16 cellular contexts compared by ENCODE assay signal in the genomic region with DNA sequence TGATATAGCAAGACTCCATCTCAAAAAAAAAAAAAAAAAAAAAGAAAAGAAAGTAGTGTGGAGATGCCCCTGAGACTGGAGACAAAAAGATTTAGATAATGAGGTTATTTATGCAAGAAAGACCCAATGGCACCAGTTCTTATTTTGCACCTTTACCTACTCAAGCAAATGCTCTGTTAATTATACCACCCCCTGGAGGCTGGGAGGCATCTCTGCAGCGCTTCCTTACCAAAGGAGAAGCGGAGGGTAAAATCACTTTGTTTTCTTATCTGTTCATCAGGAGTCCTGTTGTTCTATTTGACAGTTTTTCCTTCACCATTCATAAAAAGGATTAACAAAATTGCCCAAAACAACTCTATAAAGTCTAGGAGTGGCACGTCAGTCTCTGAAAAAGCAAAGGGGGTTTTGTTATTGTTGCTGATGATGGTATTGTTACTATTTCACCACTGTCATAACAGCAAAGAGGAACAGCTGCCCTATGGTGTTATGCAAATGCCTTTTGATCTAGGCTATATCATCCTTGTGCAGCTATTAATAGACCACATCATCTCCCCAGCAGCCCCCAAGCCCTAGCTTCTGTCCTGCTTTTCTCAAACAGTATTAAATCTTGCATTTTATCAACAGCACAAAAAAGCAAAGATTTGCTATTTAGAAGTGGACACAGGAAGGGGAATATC.
DNase-seq lines count a peak whose midpoint lies in the region; ATAC-seq and TF ChIP-seq lines count a peak whose summit lies in the region.
"Had no signal": no experiment of that assay in that cellular context is flagged by ENCODE, and none has a peak within 500 bp of the region (broad histone marks: within the 10 kb centered on the region; RNA-seq: fewer than 3 reads in every experiment).

No MANE protein-coding gene starts in this region.

- H3K4me1 ChIP-seq in BLaER1 = peaks cover 9% of the 10 kb centered on the region
- H3K4me1 ChIP-seq: Caco-2 had no signal

- H3K9me3 ChIP-seq in BLaER1 = no peaks in the 10 kb centered on the region
- H3K9me3 ChIP-seq: Caco-2, heart left ventricle, left lung, SJCRH30 had no signal

- no peaks in the 10 kb centered on the region for H4K20me1 ChIP-seq in BLaER1

- no peak overlapping the region for H3K9ac ChIP-seq in BLaER1

- H3K27me3 ChIP-seq in BLaER1 (no peaks in the 10 kb centered on the region), H7 (ENCODE audit: control insufficient read depth, insufficient read depth, low read length) (no peaks in the 10 kb centered on the region), kidney epithelial cell (ENCODE audit: control insufficient read depth, insufficient read depth, low read length) (no peaks in the 10 kb centered on the region)
- H3K27me3 ChIP-seq: heart left ventricle, left lung, SJCRH30 had no signal

- H3K4me3 ChIP-seq in BLaER1 (no peak overlapping the region), H7 (ENCODE audit: insufficient read depth, low read depth, low read length) (no peak overlapping the region), kidney epithelial cell (ENCODE audit: low read depth, low read length) (no peak overlapping the region)
- H3K4me3 ChIP-seq: heart left ventricle, left lung, SJCRH30 had no signal

- no peaks in the 10 kb centered on the region for H3K36me3 ChIP-seq in BLaER1
- H3K36me3 ChIP-seq in H7 (replicated peaks; ENCODE audit: control insufficient read depth, insufficient read depth, low read length) = no peaks in the 10 kb centered on the region
- H3K36me3 ChIP-seq in kidney epithelial cell (ENCODE audit: control insufficient read depth, insufficient read depth, low read length) = no peaks in the 10 kb centered on the region
- H3K36me3 ChIP-seq: heart left ventricle, left lung had no signal

- TF ChIP-seq CTCF in VCaP (conservative IDR thresholded peaks at IDR 0.05) = 0 out of 2 replicates have a peak, but pooled peaks have one; percentile 13
- TF ChIP-seq CTCF in kidney epithelial cell (IDR thresholded peaks at IDR 0.05; ENCODE audit: insufficient read depth, low read length, poor library complexity, severe bottlenecking) = peak; percentile 33

- ATAC-seq in GM18870 (IDR thresholded peaks at IDR 0.05; ENCODE audit: unreplicated experiment) = no peak
- ATAC-seq: heart left ventricle, left lung, WTC11 had no signal

- H3K27ac ChIP-seq in BLaER1 (no peak overlapping the region), VCaP (no peak overlapping the region)
- H3K27ac ChIP-seq: heart left ventricle, left lung, SJCRH30 had no signal

- DNase-seq in H7 (peak; percentile 40), kidney epithelial cell (ENCODE audit: low read depth) (no peak), HuH-7 (ENCODE audit: low spot score) (no peak), SIG-M5 treated with dmso at 0.1 percent for 504 hours (lab: John Stamatoyannopoulos, UW; ENCODE audit: unreplicated experiment) (no peak)
- no peak for DNase-seq in effector CD8-positive, alpha-beta T cell (lab: John Stamatoyannopoulos, UW)
- DNase-seq: activated T-cell treated with anti-CD3 and anti-CD28 coated beads, Interleukin-2, amount 50 U/mL, for 24 hours; Caco-2; heart left ventricle; left lung; NCI-H1417; substantia nigra had no signal

- peak overlapping the region; percentile 43 for H3K4me2 ChIP-seq in BLaER1
